37 cellular contexts compared by ENCODE assay signal in genomic region chr1:194624833-194625232, GRCh38.
"Had no signal": no experiment of that assay in that cellular context is flagged by ENCODE, and none has a peak within 500 bp of the region (broad histone marks: within the 10 kb centered on the region; RNA-seq: fewer than 3 reads in every experiment).

No MANE protein-coding gene starts in this region.

- H3K9me3 Mint-ChIP-seq: activated B cell treated with CpG ODN at 0.5 μM for 24 hours; activated CD4-positive, alpha-beta memory T cell treated with anti-CD3 and anti-CD28 coated beads for 36 hours; activated CD4-positive, alpha-beta T cell treated with anti-CD3 and anti-CD28 coated beads, Interleukin-2, amount 10 ng/mL, durations not matched to agents 24 days and 14 days; activated naive CD4-positive, alpha-beta T cell treated with anti-CD3 and anti-CD28 coated beads for 36 hours; activated T-helper 1 cell treated with anti-CD3 and anti-CD28 coated beads, Interleukin-12 subunit alpha, Interleukin-12 subunit beta, Interleukin-2, Interleukin-4 antibody, amounts not matched to agents 30 ng/mL and 10 ng/mL and 1 ng/mL, durations not matched to agents 14 hours and 24 hours and 36 hours; activated T-helper 17 cell treated with anti-CD3 and anti-CD28 coated beads, Interleukin-2, amount 50 U/mL, for 72 hours; T-helper 1 cell treated with Interleukin-12 subunit alpha and Interleukin-12 subunit beta and Interleukin-4 antibody, amounts not matched to agents 30 μg/mL and 1 μg/mL, for 36 hours; T-helper 2 cell treated with Interferon-gamma antibody and Interleukin-4, amounts not matched to agents 5 μg/mL and 100 μg/mL, for 36 hours had no signal

- DNase-seq: activated B cell treated with CpG ODN at 0.5 μM for 24 hours; activated CD4-positive, alpha-beta memory T cell treated with anti-CD3 and anti-CD28 coated beads for 36 hours; activated CD4-positive, alpha-beta T cell treated with anti-CD3 and anti-CD28 coated beads for 4 hours; activated CD4-positive, alpha-beta T cell treated with anti-CD3 and anti-CD28 coated beads, Interleukin-2, amount 10 ng/mL, durations not matched to agents 24 days and 14 days; activated CD4-positive, alpha-beta T cell treated with anti-CD3 and anti-CD28 coated beads, Interleukin-2, amount 50 U/mL, for 1 hour; activated CD4-positive, alpha-beta T cell treated with anti-CD3 and anti-CD28 coated beads, Interleukin-2, amount 50 U/mL, for 4 hours; activated CD4-positive, CD25-positive, alpha-beta regulatory T cell treated with anti-CD3 and anti-CD28 coated beads, Interleukin-2, amount 50 U/mL, for 72 hours; activated CD8-positive, alpha-beta memory T cell treated with anti-CD3 and anti-CD28 coated beads, Interleukin-2, amount 50 U/mL, for 4 hours; activated CD8-positive, alpha-beta T cell treated with anti-CD3 and anti-CD28 coated beads for 36 hours; activated effector memory CD4-positive, alpha-beta T cell treated with anti-CD3 and anti-CD28 coated beads, Interleukin-2, amount 50 U/mL, for 16 hours; activated naive CD4-positive, alpha-beta T cell treated with anti-CD3 and anti-CD28 coated beads for 36 hours; activated naive CD8-positive, alpha-beta T cell treated with anti-CD3 and anti-CD28 coated beads, Interleukin-2, amount 10 ng/mL, durations not matched to agents 7 days and 5 days; activated naive CD8-positive, alpha-beta T cell treated with anti-CD3 and anti-CD28 coated beads, Interleukin-2, amount 50 U/mL, for 24 hours; activated T-cell treated with anti-CD3 and anti-CD28 coated beads for 4 hours; activated T-cell treated with anti-CD3 and anti-CD28 coated beads, Interleukin-2, amount 50 U/mL, for 1 hour; activated T-cell treated with anti-CD3 and anti-CD28 coated beads, Interleukin-2, amount 50 U/mL, for 4 hours; activated T-cell treated with anti-CD3 and anti-CD28 coated beads, Interleukin-2, amount 50 U/mL, for 72 hours; amygdala; anterior cingulate cortex; caudate nucleus; cerebellar nuclear complex; SW 1271; T-helper 1 cell; T-helper 2 cell; T-helper 9 cell; WERI-Rb-1 had no signal

- H3K4me1 ChIP-seq: ascending aorta had no signal

- H3K27me3 ChIP-seq: ascending aorta, cardiac muscle cell had no signal

- H3K4me3 Mint-ChIP-seq: activated B cell treated with CpG ODN at 0.5 μM for 24 hours; activated CD4-positive, alpha-beta memory T cell treated with anti-CD3 and anti-CD28 coated beads for 36 hours; activated CD4-positive, alpha-beta T cell treated with anti-CD3 and anti-CD28 coated beads, Interleukin-2, amount 10 ng/mL, durations not matched to agents 24 days and 14 days; activated CD8-positive, alpha-beta T cell treated with anti-CD3 and anti-CD28 coated beads for 36 hours; activated naive CD4-positive, alpha-beta T cell treated with anti-CD3 and anti-CD28 coated beads for 36 hours; activated naive CD4-positive, alpha-beta T cell treated with anti-CD3 and anti-CD28 coated beads, Interleukin-2, amount 50 U/mL, for 24 hours; activated naive CD8-positive, alpha-beta T cell; activated naive CD8-positive, alpha-beta T cell treated with anti-CD3 and anti-CD28 coated beads, Interleukin-2, amount 10 ng/mL, durations not matched to agents 7 days and 5 days; activated naive CD8-positive, alpha-beta T cell treated with anti-CD3 and anti-CD28 coated beads, Interleukin-2, amount 50 U/mL, for 24 hours; activated T-cell treated with anti-CD3 and anti-CD28 coated beads, Interleukin-2, amount 50 U/mL, for 4 hours; activated T-cell treated with anti-CD3 and anti-CD28 coated beads, Interleukin-2, amount 50 U/mL, for 72 hours; activated T-helper 1 cell treated with anti-CD3 and anti-CD28 coated beads, Interleukin-12 subunit alpha, Interleukin-12 subunit beta, Interleukin-2, Interleukin-4 antibody, amounts not matched to agents 30 ng/mL and 10 ng/mL and 1 ng/mL, durations not matched to agents 14 hours and 24 hours and 36 hours; activated T-helper 17 cell treated with anti-CD3 and anti-CD28 coated beads, Interleukin-2, amount 50 U/mL, for 72 hours; brain; central memory CD8-positive, alpha-beta T cell; T-helper 1 cell treated with Interleukin-12 subunit alpha and Interleukin-12 subunit beta and Interleukin-4 antibody, amounts not matched to agents 30 μg/mL and 1 μg/mL, for 36 hours; T-helper 2 cell treated with Interferon-gamma antibody and Interleukin-4, amounts not matched to agents 5 μg/mL and 100 μg/mL, for 36 hours had no signal

- FAIRE-seq: bronchial epithelial cell had no signal

- H3K4me1 Mint-ChIP-seq: activated B cell treated with CpG ODN at 0.5 μM for 24 hours; activated CD4-positive, alpha-beta T cell treated with anti-CD3 and anti-CD28 coated beads, Interleukin-2, amount 10 ng/mL, durations not matched to agents 24 days and 14 days; activated naive CD4-positive, alpha-beta T cell treated with anti-CD3 and anti-CD28 coated beads, Interleukin-2, amount 50 U/mL, for 24 hours; activated naive CD8-positive, alpha-beta T cell treated with anti-CD3 and anti-CD28 coated beads, Interleukin-2, amount 10 ng/mL, durations not matched to agents 7 days and 5 days; activated naive CD8-positive, alpha-beta T cell treated with anti-CD3 and anti-CD28 coated beads, Interleukin-2, amount 50 U/mL, for 24 hours; activated T-helper 17 cell treated with anti-CD3 and anti-CD28 coated beads, Interleukin-2, amount 50 U/mL, for 72 hours; brain; central memory CD8-positive, alpha-beta T cell had no signal

- H3K9me3 ChIP-seq: ascending aorta had no signal

- H3K27me3 Mint-ChIP-seq: activated B cell treated with CpG ODN at 0.5 μM for 24 hours; activated CD4-positive, alpha-beta memory T cell treated with anti-CD3 and anti-CD28 coated beads for 36 hours; activated CD4-positive, alpha-beta T cell treated with anti-CD3 and anti-CD28 coated beads, Interleukin-2, amount 10 ng/mL, durations not matched to agents 24 days and 14 days; activated naive CD4-positive, alpha-beta T cell treated with anti-CD3 and anti-CD28 coated beads, Interleukin-2, amount 50 U/mL, for 24 hours; activated naive CD8-positive, alpha-beta T cell; activated naive CD8-positive, alpha-beta T cell treated with anti-CD3 and anti-CD28 coated beads, Interleukin-2, amount 10 ng/mL, durations not matched to agents 7 days and 5 days; activated naive CD8-positive, alpha-beta T cell treated with anti-CD3 and anti-CD28 coated beads, Interleukin-2, amount 50 U/mL, for 24 hours; activated T-helper 17 cell treated with anti-CD3 and anti-CD28 coated beads, Interleukin-2, amount 50 U/mL, for 72 hours; brain; central memory CD8-positive, alpha-beta T cell had no signal

- H3K36me3 ChIP-seq: ascending aorta, cardiac muscle cell, WERI-Rb-1 had no signal

- H3K4me3 ChIP-seq: ascending aorta, cardiac muscle cell had no signal

- H3K27ac ChIP-seq: ascending aorta, cardiac muscle cell, WERI-Rb-1 had no signal

- H3K36me3 Mint-ChIP-seq: activated CD4-positive, alpha-beta memory T cell treated with anti-CD3 and anti-CD28 coated beads for 36 hours; activated naive CD4-positive, alpha-beta T cell treated with anti-CD3 and anti-CD28 coated beads, Interleukin-2, amount 50 U/mL, for 24 hours; activated naive CD8-positive, alpha-beta T cell; activated naive CD8-positive, alpha-beta T cell treated with anti-CD3 and anti-CD28 coated beads, Interleukin-2, amount 10 ng/mL, durations not matched to agents 7 days and 5 days; brain had no signal

- H3K27ac Mint-ChIP-seq: activated B cell treated with CpG ODN at 0.5 μM for 24 hours; activated CD4-positive, alpha-beta memory T cell treated with anti-CD3 and anti-CD28 coated beads for 36 hours; activated CD4-positive, alpha-beta T cell treated with anti-CD3 and anti-CD28 coated beads, Interleukin-2, amount 10 ng/mL, durations not matched to agents 24 days and 14 days; activated CD8-positive, alpha-beta T cell treated with anti-CD3 and anti-CD28 coated beads for 36 hours; activated naive CD4-positive, alpha-beta T cell treated with anti-CD3 and anti-CD28 coated beads for 36 hours; activated naive CD4-positive, alpha-beta T cell treated with anti-CD3 and anti-CD28 coated beads, Interleukin-2, amount 50 U/mL, for 24 hours; activated naive CD8-positive, alpha-beta T cell; activated naive CD8-positive, alpha-beta T cell treated with anti-CD3 and anti-CD28 coated beads, Interleukin-2, amount 10 ng/mL, durations not matched to agents 7 days and 5 days; activated naive CD8-positive, alpha-beta T cell treated with anti-CD3 and anti-CD28 coated beads, Interleukin-2, amount 50 U/mL, for 24 hours; activated T-cell treated with anti-CD3 and anti-CD28 coated beads, Interleukin-2, amount 50 U/mL, for 72 hours; activated T-helper 1 cell treated with anti-CD3 and anti-CD28 coated beads, Interleukin-12 subunit alpha, Interleukin-12 subunit beta, Interleukin-2, Interleukin-4 antibody, amounts not matched to agents 30 ng/mL and 10 ng/mL and 1 ng/mL, durations not matched to agents 14 hours and 24 hours and 36 hours; activated T-helper 17 cell treated with anti-CD3 and anti-CD28 coated beads, Interleukin-2, amount 50 U/mL, for 72 hours; brain; T-helper 1 cell treated with Interleukin-12 subunit alpha and Interleukin-12 subunit beta and Interleukin-4 antibody, amounts not matched to agents 30 μg/mL and 1 μg/mL, for 36 hours; T-helper 2 cell treated with Interferon-gamma antibody and Interleukin-4, amounts not matched to agents 5 μg/mL and 100 μg/mL, for 36 hours had no signal
